28 cellular contexts compared by ENCODE assay signal in the genomic region with DNA sequence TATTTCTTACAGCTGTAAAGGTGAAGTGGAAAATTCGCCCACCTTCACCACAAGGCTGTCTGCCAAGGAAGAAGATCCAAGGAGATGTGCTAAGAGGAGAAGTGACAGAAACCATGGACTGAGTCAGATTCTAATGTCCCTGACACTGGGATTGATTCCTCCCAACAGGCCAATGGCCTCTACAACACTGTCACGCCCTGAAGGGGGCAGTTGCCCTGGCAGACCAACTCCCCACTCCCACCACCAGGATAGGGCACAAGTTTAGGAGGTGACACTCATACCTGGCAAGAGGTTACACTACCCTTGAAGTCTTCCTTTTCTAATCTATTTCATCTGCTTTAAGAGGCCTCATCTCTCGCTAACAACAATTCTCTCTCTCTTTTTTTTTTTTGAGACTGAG. TPM values are rescaled to one million over a fixed set of nuclear protein-coding genes. Genes with fewer than 3 reads are reported as not detected.
"Had no signal": no experiment of that assay in that cellular context is flagged by ENCODE, and none has a peak within 500 bp of the region (broad histone marks: within the 10 kb centered on the region; RNA-seq: fewer than 3 reads in every experiment).

No MANE protein-coding gene starts in this region.

- DNase-seq: cortex of kidney; dorsolateral prefrontal cortex; effector CD4-positive, alpha-beta T cell; foreskin keratinocyte; heart left ventricle; islet precursor cell; kidney glomerular epithelial cell; left ventricle myocardium superior; lower lobe of right lung; natural killer cell; occipital lobe; ovary; posterior cingulate gyrus; psoas muscle; right cardiac atrium; spleen; stimulated activated CD4-positive, alpha-beta T cell treated with anti-CD3 and anti-CD28 coated beads, Interleukin-4, amount 100 ng/mL, for 4 hours; stimulated activated naive CD8-positive, alpha-beta T cell treated with anti-CD3 and anti-CD28 coated beads, Interleukin-15, Interleukin-2, amounts not matched to agents 100 U/mL and 50 U/mL, for 24 hours; substantia nigra; testis; tibial artery had no signal

- H3K4me3 ChIP-seq: dorsolateral prefrontal cortex, esophagus muscularis mucosa, gastroesophageal sphincter, heart left ventricle, hepatocyte, lower lobe of right lung, ovary, psoas muscle, skin epidermis, spleen, testis, tibial artery had no signal

- H3K4me2 ChIP-seq: hepatocyte had no signal

- H3K36me3 ChIP-seq: ovary had no signal

- H3K4me1 ChIP-seq: esophagus muscularis mucosa, foreskin keratinocyte, gastroesophageal sphincter, heart left ventricle, lower lobe of right lung, psoas muscle, spleen, testis, tibial artery had no signal

- H3K27ac ChIP-seq: epithelial cell of prostate, esophagus muscularis mucosa, foreskin keratinocyte, gastroesophageal sphincter, heart left ventricle, hepatocyte, lower lobe of right lung, ovary, psoas muscle, skin epidermis, spleen, testis, tibial artery had no signal

- H2AFZ ChIP-seq: hepatocyte had no signal

- H3K9me3 ChIP-seq: esophagus muscularis mucosa, gastroesophageal sphincter, heart left ventricle, lower lobe of right lung, ovary, psoas muscle, spleen, testis, tibial artery had no signal

- ATAC-seq: foreskin keratinocyte; gastroesophageal sphincter; heart left ventricle; left ventricle myocardium superior; lower lobe of right lung; natural killer cell; psoas muscle; right cardiac atrium; stimulated activated memory B cell treated with anti-CD40 and anti-IgM and Interleukin-4, amounts not matched to agents 10 μg/mL and 1 μg/mL and 100 μg/mL, for 72 hours; stimulated activated naive CD8-positive, alpha-beta T cell treated with anti-CD3 and anti-CD28 coated beads, Interleukin-15, Interleukin-2, amounts not matched to agents 100 U/mL and 50 U/mL, for 24 hours had no signal

- H3K27me3 ChIP-seq: dorsolateral prefrontal cortex, esophagus muscularis mucosa, foreskin keratinocyte, gastroesophageal sphincter, heart left ventricle, hepatocyte, ovary, spleen, testis, tibial artery had no signal

RNA-seq across cellular contexts. Expression of a gene that starts 35.1 kb away (rescaled TPM):
- total RNA-seq: mononuclear cell had no signal
